25 cellular contexts compared by ENCODE assay signal in genomic region chr11:18137186-18137800, GRCh38. TPM values are rescaled to one million over a fixed set of nuclear protein-coding genes. Genes with fewer than 3 reads are reported as not detected.
DNase-seq lines count a peak whose midpoint lies in the region; ATAC-seq, FAIRE-seq and TF ChIP-seq lines count a peak whose summit lies in the region.
"Had no signal": no experiment of that assay in that cellular context is flagged by ENCODE, and none has a peak within 500 bp of the region (broad histone marks: within the 10 kb centered on the region; RNA-seq: fewer than 3 reads in every experiment).

No MANE protein-coding gene starts in this region.

- no peak overlapping the region; the same call in 1 of the 2 replicates for H3K4me2 ChIP-seq in K562 (ENCODE audit: insufficient read depth, low read length)
- H3K4me2 ChIP-seq: GM23338 had no signal

- no peak for TF ChIP-seq EP300 in K562 (IDR thresholded peaks at IDR 0.05; ENCODE audit: low read length)

- H3K36me3 Mint-ChIP-seq in endothelial cell (ENCODE audit: low read depth, unreplicated experiment), result peaks cover 7% of the 10 kb centered on the region
- H3K36me3 Mint-ChIP-seq: CD4-positive, CD25-positive, alpha-beta regulatory T cell; CD8-positive, alpha-beta T cell had no signal

- no peaks in the 10 kb centered on the region for H3K9me1 ChIP-seq in K562 (ENCODE audit: control insufficient read depth, insufficient read depth, low read length)

- H4K20me1 ChIP-seq in K562 (replicated peaks; ENCODE audit: control insufficient read depth, insufficient read depth, low read length), result no peaks in the 10 kb centered on the region

- CTCF ChIA-PET in K562 (lab: Yijun Ruan, JAX; ENCODE audit: low intra/inter-chr PET ratio), result no interaction called here

- no peak for TF ChIP-seq RAD21 in K562 (CRISPR knock-in tag; conservative IDR thresholded peaks at IDR 0.05 in 1 of 2, IDR thresholded peaks at IDR 0.05 in 1 of 2)

- H3K36me3 ChIP-seq in heart left ventricle, result no peaks in the 10 kb centered on the region
- H3K36me3 ChIP-seq in K562 (ENCODE audit: control insufficient read depth, insufficient read depth, low read length), result no peaks in the 10 kb centered on the region
- H3K36me3 ChIP-seq: HAP-1 had no signal

- H3K9me3 ChIP-seq in heart left ventricle (no peaks in the 10 kb centered on the region), K562 (replicated peaks; ENCODE audit: control insufficient read depth, insufficient read depth, low read depth, low read length) (no peaks in the 10 kb centered on the region)
- H3K9me3 ChIP-seq: Caco-2, HAP-1 had no signal

- ATAC-seq in Right ventricle myocardium inferior (no peak), heart left ventricle (no peak), K562 (no peak)
- ATAC-seq: CD8-positive, alpha-beta T cell; GM12878; GM23338 had no signal

- peaks cover 3% of the 10 kb centered on the region for H3K27me3 Mint-ChIP-seq in endothelial cell (ENCODE audit: unreplicated experiment)

- TF ChIP-seq POLR2A in heart left ventricle (IDR thresholded peaks at IDR 0.05) (no peak), K562 (conservative IDR thresholded peaks at IDR 0.05) (no peak)

- POLR2A ChIA-PET in K562 (lab: Yijun Ruan, JAX), result no interaction called here

- no peak for FAIRE-seq in K562 (lab: Jason Lieb, UNC)
- FAIRE-seq: A204.1, G401.6, GM12878, GM18507, H54 had no signal

- no peaks in the 10 kb centered on the region for H3K79me2 ChIP-seq in K562 (ENCODE audit: control insufficient read depth, insufficient read depth, low read length)

- DNase-seq in Right ventricle myocardium inferior (ENCODE audit: missing footprints), result peak; percentile 72
- DNase-seq in heart left ventricle, result no peak
- DNase-seq in K562 (ENCODE audit: extremely low read depth in 1 of 4, low spot score in 3 of 4), result no peak
- DNase-seq in endothelial cell (ENCODE audit: low spot score), result no peak
- no peak for DNase-seq in AG20443 (ENCODE audit: low spot score)
- DNase-seq in NCI-H2107 treated with DMSO at 0.1 percent for 48 hours (lab: John Stamatoyannopoulos, UW; ENCODE audit: unreplicated experiment), result no peak
- no peak for DNase-seq in C1 segment of cervical spinal cord (lab: John Stamatoyannopoulos, UW)
- DNase-seq: AML-193; Caco-2; CD4-positive, CD25-positive, alpha-beta regulatory T cell; CD8-positive, alpha-beta T cell; DMS153; DND-41; HFFc6 had no signal

- no peak overlapping the region for H3K9ac ChIP-seq in K562 (ENCODE audit: insufficient read depth in 1 of 2, low read depth in 2 of 2, low read length in 2 of 2)

- peaks cover 10% of the 10 kb centered on the region for H3K4me1 Mint-ChIP-seq in endothelial cell (ENCODE audit: unreplicated experiment)
- H3K4me1 Mint-ChIP-seq: CD4-positive, CD25-positive, alpha-beta regulatory T cell had no signal

- 93 to 94% (median 93%) methylated on average over 29 of the region's 29 CpGs for WGBS in heart left ventricle, 4 donors
- WGBS in K562 (ENCODE audit: insufficient coverage, low coverage, missing lambda C conversion rate), result 13% methylated on average over 29 of the region's 29 CpGs

- peak overlapping the region; percentile 42 for H3K27ac Mint-ChIP-seq in endothelial cell (ENCODE audit: unreplicated experiment)
- H3K27ac Mint-ChIP-seq: CD4-positive, CD25-positive, alpha-beta regulatory T cell; CD8-positive, alpha-beta T cell; GM23338; HFFc6 had no signal

- H3K4me1 ChIP-seq in heart left ventricle (no peaks in the 10 kb centered on the region), K562 (replicated peaks in 1 of 2; ENCODE audit: control insufficient read depth in 2 of 2, insufficient read depth in 2 of 2, low read length in 2 of 2) (no peaks in the 10 kb centered on the region)
- H3K4me1 ChIP-seq: Caco-2, HAP-1 had no signal

- no peaks in the 10 kb centered on the region for H3K9me3 Mint-ChIP-seq in endothelial cell (ENCODE audit: unreplicated experiment)
- H3K9me3 Mint-ChIP-seq: CD8-positive, alpha-beta T cell; HFFc6 had no signal

- no peak overlapping the region for H3K4me3 ChIP-seq in heart left ventricle
- H3K4me3 ChIP-seq in K562, result no peak overlapping the region
- H3K4me3 ChIP-seq: GM12878, GM23338, HAP-1 had no signal

- in situ Hi-C loops in K562 (cut with MboI), result no loop called here

- intact Hi-C loops in Right ventricle myocardium inferior (cut with DNase I) (no loop called here), heart left ventricle (cut with DNase I) (no loop called here), K562 (cut with micrococcal nuclease) (no loop called here)

- BruUV-seq in K562 (replicated peaks; lab: Mats Ljungman, UMichigan), result no TSS peak

- H2AFZ ChIP-seq in K562 (ENCODE audit: low read depth, low read length), result no peak overlapping the region
- H2AFZ ChIP-seq: GM23338 had no signal

- H3K27ac ChIP-seq in heart left ventricle (no peak overlapping the region), K562 (ENCODE audit: extremely low read depth, low read depth, low read length) (no peak overlapping the region)
- H3K27ac ChIP-seq: 22Rv1, C4-2B had no signal

- H3K4me3 Mint-ChIP-seq in endothelial cell (ENCODE audit: unreplicated experiment), result no peak overlapping the region
- H3K4me3 Mint-ChIP-seq: CD4-positive, CD25-positive, alpha-beta regulatory T cell; CD8-positive, alpha-beta T cell; GM23338; HFFc6 had no signal

- no peak for TF ChIP-seq CTCF in heart left ventricle (IDR thresholded peaks at IDR 0.05)
- TF ChIP-seq CTCF in K562 (IDR thresholded peaks at IDR 0.05 in 2 of 3, conservative IDR thresholded peaks at IDR 0.05 in 1 of 3; ENCODE audit: insufficient read depth in 2 of 3, low read depth in 1 of 3, low read length in 3 of 3), result no peak
- TF ChIP-seq CTCF in endothelial cell (IDR thresholded peaks at IDR 0.05; ENCODE audit: unreplicated experiment), result no peak

- H3K27me3 ChIP-seq in heart left ventricle (peaks cover 0 to 9% (median 0%) of the 10 kb centered on the region in 9 donors), K562 (ENCODE audit: control insufficient read depth in 2 of 2, insufficient read depth in 2 of 2, low read length in 2 of 2) (peaks cover 13 to 19% of the 10 kb centered on the region in 2 experiments; a peak in 4 of 5 replicates)

RNA-seq across cellular contexts. Expression of gene MRGPRX3, which starts 4.9 kb away (rescaled TPM):
- total RNA-seq in Right ventricle myocardium inferior (not detected), heart left ventricle (not detected), K562 (2014; rRNA removed) (not detected in 2 replicates), K562 (2014; rRNA removed; fragmentation: Illumina TruSeq; extraction: Trizol) (not detected in 2 replicates), K562 (2015; rRNA removed; fragmentation: Illumina TruSeq; extraction: Trizol) (not detected in 2 replicates), K562 (2021) (not detected in 2 replicates), endothelial cell (ENCODE audit: unreplicated experiment) (0.21 TPM)
- polyA plus RNA-seq in heart left ventricle (not detected), K562 (2011; rRNA removed) (not detected in 2 replicates), K562 (2014; fragmentation: Illumina TruSeq; extraction: Trizol) (not detected in 2 replicates), K562 (2014; fragmentation: Nextera tagmentation; extraction: Ambion mirVana) (not detected), K562 (2014; rRNA removed) (not detected in 2 replicates)
- not detected in 2 replicates for total RNA-seq in K562 (2011; cell fraction: chromatin; rRNA removed; ENCODE audit: low replicate concordance)
- total RNA-seq in K562 (2011; cell fraction: nucleolus; rRNA removed), result not detected in 2 replicates
- total RNA-seq in K562 (2011; cell fraction: nucleoplasm; rRNA removed), result not detected in 2 replicates
- polyA plus RNA-seq in K562 (2011; cell fraction: cytosol; rRNA removed), result not detected in 2 replicates
- polyA plus RNA-seq in K562 (2011; cell fraction: nucleus; rRNA removed), result not detected in 2 replicates
- not detected in 2 replicates for polyA plus RNA-seq in K562 (2012)
- not detected in 2 replicates for polyA minus RNA-seq in K562 (2011; rRNA and poly(A)+ RNA removed)
- polyA minus RNA-seq in K562 (2011; cell fraction: cytosol; rRNA and poly(A)+ RNA removed), result not detected in 2 replicates
- polyA minus RNA-seq in K562 (2011; cell fraction: nucleus; rRNA and poly(A)+ RNA removed), result not detected in 2 replicates
- total RNA-seq: Caco-2; CD4-positive, CD25-positive, alpha-beta regulatory T cell; CD8-positive, alpha-beta T cell; GM12878; GM23338; HFFc6 had no signal
- polyA plus RNA-seq: AG04450; BJ; CD4-positive, CD25-positive, alpha-beta regulatory T cell; GM12878; GM23338 had no signal

RNA-seq across cellular contexts. Expression of gene SAAL1, which starts 31.4 kb away (rescaled TPM):
- total RNA-seq in Right ventricle myocardium inferior, result 7.9 TPM
- total RNA-seq in heart left ventricle, result 1 to 10 TPM; 4.9 to 7.6 (median 6.6) TPM
- 10 to 100 TPM in 1 of 2 donors, 1 to 10 TPM in 1; 7.5 to 10.9 TPM for polyA plus RNA-seq in heart left ventricle
- 31.8 and 69.0 TPM in 2 replicates for total RNA-seq in K562 (2011; cell fraction: chromatin; rRNA removed; ENCODE audit: low replicate concordance)
- total RNA-seq in K562 (2011; cell fraction: nucleolus; rRNA removed), result 25.4 and 33.4 TPM in 2 replicates
- total RNA-seq in K562 (2011; cell fraction: nucleoplasm; rRNA removed), result 23.9 and 37.7 TPM in 2 replicates
- 40.9 and 42.8 TPM in 2 replicates for total RNA-seq in K562 (2014; rRNA removed)
- total RNA-seq in K562 (2014; rRNA removed; fragmentation: Illumina TruSeq; extraction: Trizol), result 56.4 and 61.7 TPM in 2 replicates
- total RNA-seq in K562 (2015; rRNA removed; fragmentation: Illumina TruSeq; extraction: Trizol), result 61.1 and 61.2 TPM in 2 replicates
- 35.8 and 38.9 TPM in 2 replicates for total RNA-seq in K562 (2021)
- polyA plus RNA-seq in K562 (2011; rRNA removed), result 42.1 and 57.0 TPM in 2 replicates
- 16.8 and 28.7 TPM in 2 replicates for polyA plus RNA-seq in K562 (2011; cell fraction: cytosol; rRNA removed)
- polyA plus RNA-seq in K562 (2011; cell fraction: nucleus; rRNA removed), result 29.3 and 32.0 TPM in 2 replicates
- polyA plus RNA-seq in K562 (2012), result 23.9 and 36.0 TPM in 2 replicates
- 69.5 and 77.5 TPM in 2 replicates for polyA plus RNA-seq in K562 (2014; fragmentation: Illumina TruSeq; extraction: Trizol)
- polyA plus RNA-seq in K562 (2014; fragmentation: Nextera tagmentation; extraction: Ambion mirVana), result 10 to 100 TPM; 42.3 to 42.6 TPM
- polyA plus RNA-seq in K562 (2014; rRNA removed), result 57.6 TPM in 2 replicates
- polyA minus RNA-seq in K562 (2011; rRNA and poly(A)+ RNA removed), result 39.0 and 40.2 TPM in 2 replicates
- polyA minus RNA-seq in K562 (2011; cell fraction: cytosol; rRNA and poly(A)+ RNA removed), result 10.0 and 17.4 TPM in 2 replicates
- 24.6 and 35.7 TPM in 2 replicates for polyA minus RNA-seq in K562 (2011; cell fraction: nucleus; rRNA and poly(A)+ RNA removed)
- 25.1 TPM for total RNA-seq in endothelial cell (ENCODE audit: unreplicated experiment)

RNA-seq across cellular contexts. Expression of gene MRGPRX4, which starts 35.3 kb away (rescaled TPM):
- total RNA-seq in Right ventricle myocardium inferior (not detected), heart left ventricle (not detected), K562 (2014; rRNA removed) (not detected in 2 replicates), K562 (2014; rRNA removed; fragmentation: Illumina TruSeq; extraction: Trizol) (not detected in 2 replicates), K562 (2015; rRNA removed; fragmentation: Illumina TruSeq; extraction: Trizol) (not detected in 2 replicates), K562 (2021) (not detected in 2 replicates), endothelial cell (ENCODE audit: unreplicated experiment) (not detected)
- polyA plus RNA-seq in heart left ventricle (not detected), K562 (2011; rRNA removed) (not detected in 2 replicates), K562 (2014; fragmentation: Illumina TruSeq; extraction: Trizol) (not detected in 2 replicates), K562 (2014; fragmentation: Nextera tagmentation; extraction: Ambion mirVana) (not detected), K562 (2014; rRNA removed) (not detected in 2 replicates)
- not detected in 2 replicates for total RNA-seq in K562 (2011; cell fraction: chromatin; rRNA removed; ENCODE audit: low replicate concordance)
- not detected in 2 replicates for total RNA-seq in K562 (2011; cell fraction: nucleolus; rRNA removed)
- total RNA-seq in K562 (2011; cell fraction: nucleoplasm; rRNA removed), result not detected in 2 replicates
- polyA plus RNA-seq in K562 (2011; cell fraction: cytosol; rRNA removed), result not detected in 2 replicates
- polyA plus RNA-seq in K562 (2011; cell fraction: nucleus; rRNA removed), result not detected in 2 replicates
- not detected in 2 replicates for polyA plus RNA-seq in K562 (2012)
- polyA minus RNA-seq in K562 (2011; rRNA and poly(A)+ RNA removed), result not detected in 2 replicates
- not detected in 2 replicates for polyA minus RNA-seq in K562 (2011; cell fraction: cytosol; rRNA and poly(A)+ RNA removed)
- polyA minus RNA-seq in K562 (2011; cell fraction: nucleus; rRNA and poly(A)+ RNA removed), result not detected in 2 replicates
- total RNA-seq: Caco-2; CD4-positive, CD25-positive, alpha-beta regulatory T cell; CD8-positive, alpha-beta T cell; GM12878; GM23338; HFFc6 had no signal
- polyA plus RNA-seq: AG04450; BJ; CD4-positive, CD25-positive, alpha-beta regulatory T cell; GM12878; GM23338 had no signal
